Comparison of ENCODE assay signal across 10 cellular contexts in genomic region chrX:19824603-19825002, GRCh38.
DNase-seq lines count a peak whose midpoint lies in the region; ATAC-seq and TF ChIP-seq lines count a peak whose summit lies in the region.
"Had no signal": no experiment of that assay in that cellular context is flagged by ENCODE, and none has a peak within 500 bp of the region (broad histone marks: within the 10 kb centered on the region; RNA-seq: fewer than 3 reads in every experiment).

No MANE protein-coding gene starts in this region.

- H3K27ac ChIP-seq in substantia nigra (ENCODE audit: low read depth, low read length, poor library complexity, severe bottlenecking) = no peak overlapping the region
- H3K27ac ChIP-seq: neutrophil had no signal

- peaks cover 7% of the 10 kb centered on the region for H3K9me3 Mint-ChIP-seq in activated CD4-positive, alpha-beta memory T cell treated with anti-CD3 and anti-CD28 coated beads for 36 hours
- H3K9me3 Mint-ChIP-seq in activated CD4-positive, alpha-beta memory T cell treated with anti-CD3 and anti-CD28 coated beads, Interleukin-2, amount 10 ng/mL, durations not matched to agents 7 days and 5 days = peaks cover 12% of the 10 kb centered on the region
- H3K9me3 Mint-ChIP-seq in activated CD8-positive, alpha-beta T cell treated with anti-CD3 and anti-CD28 coated beads, Interleukin-2, amount 10 ng/mL, durations not matched to agents 7 days and 5 days (ENCODE audit: insufficient read depth) = peaks cover 12% of the 10 kb centered on the region

- POLR2A ChIA-PET in activated CD4-positive, alpha-beta memory T cell treated with anti-CD3 and anti-CD28 coated beads for 36 hours (lab: Charles Lee) = interaction anchor here (1.1 kb wide), 1 partner anchor 12 kb away, joined by 3 read pairs; no protein-coding TSS in a partner anchor
- POLR2A ChIA-PET in activated CD4-positive, alpha-beta memory T cell treated with anti-CD3 and anti-CD28 coated beads, Interleukin-2, amount 10 ng/mL, durations not matched to agents 7 days and 5 days (lab: Charles Lee) = interaction anchor here (0.5 kb wide), 1 partner anchor 33 kb away, joined by 3 read pairs; no protein-coding TSS in a partner anchor
- POLR2A ChIA-PET in activated CD8-positive, alpha-beta T cell treated with anti-CD3 and anti-CD28 coated beads, Interleukin-2, amount 10 ng/mL, durations not matched to agents 7 days and 5 days (lab: Charles Lee) = interaction anchor here (0.7 to 1.3 kb wide), 2 partner anchors 9 to 25 kb away, joined by 3 read pairs; no protein-coding TSS in a partner anchor

- peaks cover 3% of the 10 kb centered on the region for H3K36me3 Mint-ChIP-seq in activated CD4-positive, alpha-beta memory T cell treated with anti-CD3 and anti-CD28 coated beads for 36 hours
- H3K36me3 Mint-ChIP-seq in activated CD4-positive, alpha-beta memory T cell treated with anti-CD3 and anti-CD28 coated beads, Interleukin-2, amount 10 ng/mL, durations not matched to agents 7 days and 5 days (ENCODE audit: low read depth) = peaks cover 19% of the 10 kb centered on the region
- peaks cover 25% of the 10 kb centered on the region for H3K36me3 Mint-ChIP-seq in activated CD8-positive, alpha-beta T cell treated with anti-CD3 and anti-CD28 coated beads, Interleukin-2, amount 10 ng/mL, durations not matched to agents 7 days and 5 days (ENCODE audit: low read depth)

- intact Hi-C loops in activated CD4-positive, alpha-beta memory T cell treated with anti-CD3 and anti-CD28 coated beads for 36 hours (cut with micrococcal nuclease) = no loop called here

- H3K27me3 Mint-ChIP-seq in activated CD4-positive, alpha-beta memory T cell treated with anti-CD3 and anti-CD28 coated beads for 36 hours = no peaks in the 10 kb centered on the region
- no peaks in the 10 kb centered on the region for H3K27me3 Mint-ChIP-seq in activated CD4-positive, alpha-beta memory T cell treated with anti-CD3 and anti-CD28 coated beads, Interleukin-2, amount 10 ng/mL, durations not matched to agents 7 days and 5 days
- no peaks in the 10 kb centered on the region for H3K27me3 Mint-ChIP-seq in activated CD8-positive, alpha-beta T cell treated with anti-CD3 and anti-CD28 coated beads, Interleukin-2, amount 10 ng/mL, durations not matched to agents 7 days and 5 days (ENCODE audit: low read depth)

- no peak overlapping the region for H3K4me3 ChIP-seq in foreskin fibroblast (ENCODE audit: low read depth in 1 of 2, low read length in 2 of 2)

- CTCF ChIA-PET in activated CD4-positive, alpha-beta memory T cell treated with anti-CD3 and anti-CD28 coated beads for 36 hours (lab: Charles Lee) = interaction anchor here (1.1 to 1.5 kb wide), 2 partner anchors 16 to 84 kb away, joined by 3 to 4 read pairs; no protein-coding TSS in a partner anchor
- CTCF ChIA-PET in activated CD4-positive, alpha-beta memory T cell treated with anti-CD3 and anti-CD28 coated beads, Interleukin-2, amount 10 ng/mL, durations not matched to agents 7 days and 5 days (lab: Charles Lee) = interaction anchor here (0.6 to 2.0 kb wide), 3 partner anchors 12 to 43 kb away, joined by 3 to 5 read pairs (median 3); no protein-coding TSS in a partner anchor
- CTCF ChIA-PET in activated CD8-positive, alpha-beta T cell treated with anti-CD3 and anti-CD28 coated beads, Interleukin-2, amount 10 ng/mL, durations not matched to agents 7 days and 5 days (lab: Charles Lee) = interaction anchor here (0.9 to 2.8 kb wide), 6 partner anchors 12 to 84 kb away, joined by 3 to 12 read pairs (median 4); no protein-coding TSS in a partner anchor

- no peak overlapping the region for H3K27ac Mint-ChIP-seq in activated CD4-positive, alpha-beta memory T cell treated with anti-CD3 and anti-CD28 coated beads for 36 hours
- no peak overlapping the region for H3K27ac Mint-ChIP-seq in activated CD4-positive, alpha-beta memory T cell treated with anti-CD3 and anti-CD28 coated beads, Interleukin-2, amount 10 ng/mL, durations not matched to agents 7 days and 5 days
- H3K27ac Mint-ChIP-seq in activated CD8-positive, alpha-beta T cell treated with anti-CD3 and anti-CD28 coated beads, Interleukin-2, amount 10 ng/mL, durations not matched to agents 7 days and 5 days = no peak overlapping the region
- H3K27ac Mint-ChIP-seq: IgD-negative memory B cell had no signal

- no peak overlapping the region for H3K4me3 Mint-ChIP-seq in activated CD4-positive, alpha-beta memory T cell treated with anti-CD3 and anti-CD28 coated beads for 36 hours
- no peak overlapping the region for H3K4me3 Mint-ChIP-seq in activated CD4-positive, alpha-beta memory T cell treated with anti-CD3 and anti-CD28 coated beads, Interleukin-2, amount 10 ng/mL, durations not matched to agents 7 days and 5 days
- H3K4me3 Mint-ChIP-seq in activated CD8-positive, alpha-beta T cell treated with anti-CD3 and anti-CD28 coated beads, Interleukin-2, amount 10 ng/mL, durations not matched to agents 7 days and 5 days = no peak overlapping the region
- H3K4me3 Mint-ChIP-seq: IgD-negative memory B cell had no signal

- peak; percentile 39 for ATAC-seq in activated CD8-positive, alpha-beta T cell treated with anti-CD3 and anti-CD28 coated beads, Interleukin-2, amount 10 ng/mL, durations not matched to agents 7 days and 5 days
- no peak for ATAC-seq in HG03571 (IDR thresholded peaks at IDR 0.05; ENCODE audit: unreplicated experiment)

- peak; percentile 46 for DNase-seq in activated CD4-positive, alpha-beta memory T cell treated with anti-CD3 and anti-CD28 coated beads for 36 hours
- DNase-seq in activated CD4-positive, alpha-beta memory T cell treated with anti-CD3 and anti-CD28 coated beads, Interleukin-2, amount 10 ng/mL, durations not matched to agents 7 days and 5 days = no peak
- peak; percentile 37 for DNase-seq in activated CD8-positive, alpha-beta T cell treated with anti-CD3 and anti-CD28 coated beads, Interleukin-2, amount 10 ng/mL, durations not matched to agents 7 days and 5 days
- DNase-seq in foreskin fibroblast = peak; percentile 53 to 65
- peak; percentile 20 to 41 for DNase-seq in stimulated activated CD8-positive, alpha-beta memory T cell treated with anti-CD3 and anti-CD28 coated beads, Interleukin-4, amount 100 ng/mL, for 4 hours (ENCODE audit: low read depth in 2 of 2, low spot score in 1 of 2)
- no peak for DNase-seq in UCSD-AML1 (lab: John Stamatoyannopoulos, UW; ENCODE audit: unreplicated experiment)
- no peak for DNase-seq in substantia nigra (lab: John Stamatoyannopoulos, UW)

- peaks cover 34% of the 10 kb centered on the region for H3K4me1 Mint-ChIP-seq in activated CD4-positive, alpha-beta memory T cell treated with anti-CD3 and anti-CD28 coated beads for 36 hours (ENCODE audit: low read depth)
- peaks cover 19% of the 10 kb centered on the region for H3K4me1 Mint-ChIP-seq in activated CD4-positive, alpha-beta memory T cell treated with anti-CD3 and anti-CD28 coated beads, Interleukin-2, amount 10 ng/mL, durations not matched to agents 7 days and 5 days
- peaks cover 39% of the 10 kb centered on the region for H3K4me1 Mint-ChIP-seq in activated CD8-positive, alpha-beta T cell treated with anti-CD3 and anti-CD28 coated beads, Interleukin-2, amount 10 ng/mL, durations not matched to agents 7 days and 5 days (ENCODE audit: low read depth)

- no peak for TF ChIP-seq CTCF in foreskin fibroblast (IDR thresholded peaks at IDR 0.05; ENCODE audit: low read depth, low read length)

Comparison
In these comparisons a context has a peak if more than half of its experiments do, and no peak if none do; other contexts are left out.
1. DNase-seq: peak in activated CD4-positive, alpha-beta memory T cell treated with anti-CD3 and anti-CD28 coated beads for 36 hours (single experiment), activated CD8-positive, alpha-beta T cell treated with anti-CD3 and anti-CD28 coated beads, Interleukin-2, amount 10 ng/mL, durations not matched to agents 7 days and 5 days (single experiment), foreskin fibroblast (2 of 2) and stimulated activated CD8-positive, alpha-beta memory T cell treated with anti-CD3 and anti-CD28 coated beads, Interleukin-4, amount 100 ng/mL, for 4 hours (2 of 2); none in activated CD4-positive, alpha-beta memory T cell treated with anti-CD3 and anti-CD28 coated beads, Interleukin-2, amount 10 ng/mL, durations not matched to agents 7 days and 5 days (single experiment), UCSD-AML1 (single experiment) and substantia nigra (0 of 49).